8 cellular contexts compared by ENCODE assay signal in the genomic region with DNA sequence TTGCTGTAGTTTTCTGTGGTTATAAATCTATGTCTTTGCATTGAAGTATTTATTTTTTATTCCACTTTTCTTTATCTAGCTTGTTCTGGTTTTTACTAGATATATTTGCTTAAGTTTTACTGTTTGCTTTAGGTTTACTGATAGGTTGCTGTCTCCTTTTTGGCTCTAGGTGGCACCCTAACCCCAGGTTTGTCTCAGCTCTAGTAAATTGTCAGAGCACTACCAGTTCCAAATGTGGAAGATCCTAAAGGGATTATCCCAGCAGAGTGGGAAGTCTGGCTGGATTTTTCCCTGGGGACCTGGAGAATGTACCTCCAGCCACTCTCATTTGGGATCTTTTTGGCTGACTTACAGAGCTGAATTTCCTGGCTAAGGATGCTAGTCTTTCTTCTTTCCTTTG.
DNase-seq lines count a peak whose midpoint lies in the region; ATAC-seq and TF ChIP-seq lines count a peak whose summit lies in the region.

No MANE protein-coding gene starts in this region.

- in situ Hi-C loops in Panc1 (cut with HindIII; ENCODE audit: low pct_unique_long_range_greater_than_20kb, low sequenced_read_pairs), result no loop called here

- TF ChIP-seq CTCF in AG04450 (IDR thresholded peaks at IDR 0.05; ENCODE audit: low read depth, low read length) (peak; percentile 66), GM12865 (IDR thresholded peaks at IDR 0.05; ENCODE audit: insufficient read depth, low read depth, low read length, missing control alignments) (peak; percentile 49), Panc1 (IDR thresholded peaks at IDR 0.05) (peak; percentile 72)

- POLR2A ChIA-PET in AG04450 (lab: Yijun Ruan, JAX) (no interaction called here), Panc1 (lab: Charles Lee) (no interaction called here)

- BruUV-seq in Panc1 (replicated peaks; lab: Mats Ljungman, UMichigan), result no TSS peak

- CTCF ChIA-PET in AG04450 (lab: Charles Lee), result interaction anchor here (0.6 to 2.5 kb wide), 10 partner anchors 21 to 1816 kb away, joined by 3 to 33 read pairs (median 4); a partner anchor contains a TSS
- CTCF ChIA-PET in Panc1 (lab: Charles Lee), result interaction anchor here (0.6 to 1.5 kb wide), 2 partner anchors 175 to 1921 kb away, joined by 11 to 13 read pairs; no protein-coding TSS in a partner anchor

- ATAC-seq in Panc1, result peak; percentile 87

- no peaks in the 10 kb centered on the region for H3K4me1 ChIP-seq in Panc1 (ENCODE audit: control insufficient read depth, insufficient read depth, low read length)

- H3K9me3 ChIP-seq in AG04450 (ENCODE audit: control insufficient read depth, insufficient read depth, low read length), result no peaks in the 10 kb centered on the region
- no peaks in the 10 kb centered on the region for H3K9me3 ChIP-seq in Panc1 (ENCODE audit: control insufficient read depth, insufficient read depth, low read depth, low read length)

- H3K27me3 ChIP-seq in AG04450 (ENCODE audit: control insufficient read depth, insufficient read depth, low read length) (no peaks in the 10 kb centered on the region), Panc1 (ENCODE audit: control insufficient read depth, insufficient read depth, low read length) (no peaks in the 10 kb centered on the region)

- intact Hi-C loops in Panc1 (cut with micrococcal nuclease; ENCODE audit: unreplicated experiment), result loop anchor here (2.0 kb wide), 1 partner anchor 176 kb away; no protein-coding TSS in a partner anchor

- H3K4me3 ChIP-seq in AG04450 (ENCODE audit: low read depth, low read length), result no peak overlapping the region
- no peak overlapping the region for H3K4me3 ChIP-seq in GM12865 (ENCODE audit: low read depth, low read length)
- H3K4me3 ChIP-seq in Panc1 (ENCODE audit: low read depth in 2 of 2, low read length in 2 of 2), result no peak overlapping the region

- DNase-seq in AG04450 (ENCODE audit: low read depth, low spot score), result peak; percentile 1
- DNase-seq in GM12865 (ENCODE audit: low read depth), result peak; percentile 42
- peak; percentile 9 for DNase-seq in HS-5 (ENCODE audit: low read depth)
- DNase-seq in Panc1 (ENCODE audit: low read depth, low spot score), result peak; percentile 41
- DNase-seq in anterior cingulate cortex (lab: John Stamatoyannopoulos, UW), result peak in 31 of 58 donors; percentile 0 to 24 (median 1)
- DNase-seq in iPS-NIHi7 (ENCODE audit: extremely low spot score), result peak; percentile 44
- peak; percentile 12 for DNase-seq in stimulated activated CD4-positive, alpha-beta T cell treated with anti-CD3 and anti-CD28 coated beads, Interleukin-1b, Interleukin-23, amount 100 ng/mL, for 48 hours
- DNase-seq in NK-92 treated with Interleukin-12 subunit alpha and Interleukin-12 subunit beta, amount 100 ng/mL, for 24 hours (lab: John Stamatoyannopoulos, UW), result no peak

- no peaks in the 10 kb centered on the region for H3K36me3 ChIP-seq in Panc1 (ENCODE audit: control insufficient read depth, insufficient read depth, low read length)

- H3K27ac ChIP-seq in AG04450 (ENCODE audit: low read depth, low read length) (no peak overlapping the region), Panc1 (ENCODE audit: low read length) (no peak overlapping the region)
